26 cellular contexts compared by ENCODE assay signal in the genomic region with DNA sequence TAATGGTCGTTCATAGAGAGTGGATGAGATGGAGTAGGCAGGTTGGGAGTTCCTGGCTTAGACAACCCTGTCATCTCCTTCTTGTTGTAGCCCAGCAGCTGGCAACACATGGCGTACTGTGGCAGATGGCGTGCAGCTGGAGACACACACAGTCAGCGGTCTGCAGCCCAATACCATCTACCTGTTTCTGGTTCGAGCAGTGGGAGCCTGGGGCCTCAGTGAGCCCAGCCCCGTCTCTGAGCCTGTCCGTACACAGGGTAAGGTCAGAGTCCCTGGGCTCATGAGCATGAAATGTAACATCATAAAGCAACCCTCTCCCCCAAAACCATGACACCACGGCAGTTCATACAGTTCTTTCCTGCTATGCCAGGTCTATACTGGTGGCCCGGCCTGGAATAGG. TPM values are rescaled to one million over a fixed set of nuclear protein-coding genes. Genes with fewer than 3 reads are reported as not detected.
DNase-seq lines count a peak whose midpoint lies in the region; ATAC-seq and TF ChIP-seq lines count a peak whose summit lies in the region.
"Had no signal": no experiment of that assay in that cellular context is flagged by ENCODE, and none has a peak within 500 bp of the region (broad histone marks: within the 10 kb centered on the region; RNA-seq: fewer than 3 reads in every experiment).

No MANE protein-coding gene starts in this region.

- no peak overlapping the region for H3K9ac ChIP-seq in endodermal cell (ENCODE audit: extremely low read depth, low read length, poor library complexity, severe bottlenecking)
- H3K9ac ChIP-seq: BLaER1 treated with 17β-estradiol and CSF1 and Interleukin-3, amounts not matched to agents 10 nM and 100 nM had no signal

- H3K4me3 Mint-ChIP-seq in endodermal cell, result no peak overlapping the region
- H3K4me3 Mint-ChIP-seq: CD8-positive, alpha-beta T cell; H9; HFFc6 had no signal

- TF ChIP-seq EP300 in sigmoid colon (IDR thresholded peaks at IDR 0.05), result no peak

- no peaks in the 10 kb centered on the region for H3K9me3 Mint-ChIP-seq in endodermal cell
- H3K9me3 Mint-ChIP-seq: CD8-positive, alpha-beta T cell; HFFc6 had no signal

- H3K27me3 ChIP-seq in right atrium auricular region (peaks cover 0 to 14% of the 10 kb centered on the region in 2 donors), endodermal cell (ENCODE audit: control insufficient read depth, insufficient read depth, low read length, poor library complexity, severe bottlenecking) (peaks cover 79% of the 10 kb centered on the region), sigmoid colon (peaks cover 10 to 51% (median 42%) of the 10 kb centered on the region in 3 donors)

- no peaks in the 10 kb centered on the region for H3K9me3 ChIP-seq in right atrium auricular region
- H3K9me3 ChIP-seq in endodermal cell (ENCODE audit: control insufficient read depth, low read length), result no peaks in the 10 kb centered on the region
- H3K9me3 ChIP-seq in sigmoid colon, result no peaks in the 10 kb centered on the region
- H3K9me3 ChIP-seq: MG63, Peyer's patch had no signal

- no peak overlapping the region for H3K27ac Mint-ChIP-seq in endodermal cell
- H3K27ac Mint-ChIP-seq: CD8-positive, alpha-beta T cell; H9; HFFc6 had no signal

- intact Hi-C loops in left ventricle myocardium superior (cut with micrococcal nuclease) (no loop called here), sigmoid colon (cut with DNase I) (loop anchor here (10.0 kb wide), 1 partner anchor 199 kb away; a partner anchor contains a TSS)

- DNase-seq in DMS53 (lab: John Stamatoyannopoulos, UW), result peak; percentile 18
- no peak for DNase-seq in DMS53 treated with DMSO at 0.1 percent for 48 hours (lab: John Stamatoyannopoulos, UW; ENCODE audit: unreplicated experiment)
- DNase-seq in left ventricle myocardium superior, result peak; percentile 28
- no peak for DNase-seq in right atrium auricular region (ENCODE audit: low spot score)
- peak; percentile 37 for DNase-seq in endodermal cell
- DNase-seq in sigmoid colon, result peak; percentile 35
- no peak for DNase-seq in NCI-H2227 treated with DMSO at 0.1 percent for 48 hours (lab: John Stamatoyannopoulos, UW)
- DNase-seq: ACHN, Calu3, DMS79, H9, HFFc6, MG63, NCI-H1092, NCI-H1436, NCI-H2081 treated with DMSO at 0.1 percent for 48 hours, NCI-H69 had no signal

- ATAC-seq in left ventricle myocardium superior (no peak), HG03135 (IDR thresholded peaks at IDR 0.05; ENCODE audit: unreplicated experiment) (no peak)
- ATAC-seq: CD8-positive, alpha-beta T cell; HepG2; K562 had no signal

- H3K4me3 ChIP-seq in right atrium auricular region (no peak overlapping the region), endodermal cell (ENCODE audit: low read length) (no peak overlapping the region), sigmoid colon (no peak overlapping the region)
- H3K4me3 ChIP-seq: BLaER1 treated with 17β-estradiol and CSF1 and Interleukin-3, amounts not matched to agents 10 nM and 100 nM; K562; MG63; Peyer's patch had no signal

- no peak for TF ChIP-seq POLR2A in sigmoid colon (IDR thresholded peaks at IDR 0.05)

- 86 to 91% methylated on average over 6 to 9 of the region's 9 CpGs for WGBS in endodermal cell (ENCODE audit: insufficient coverage in 1 of 2, insufficient read length in 1 of 2), 2 experiments
- 85 to 86% methylated on average over 9 of the region's 9 CpGs for WGBS in sigmoid colon, 2 donors

- H3K4me1 ChIP-seq in right atrium auricular region, result peaks cover 0 to 21% of the 10 kb centered on the region in 2 donors
- no peaks in the 10 kb centered on the region for H3K4me1 ChIP-seq in endodermal cell (ENCODE audit: control insufficient read depth, insufficient read depth, low read length)
- H3K4me1 ChIP-seq in sigmoid colon, result peaks cover 0 to 24% (median 14%) of the 10 kb centered on the region in 4 donors

- no peaks in the 10 kb centered on the region for H3K36me3 Mint-ChIP-seq in endodermal cell (ENCODE audit: low read depth)
- H3K36me3 Mint-ChIP-seq: CD8-positive, alpha-beta T cell had no signal

- peaks cover 78% of the 10 kb centered on the region for H3K27me3 Mint-ChIP-seq in endodermal cell (ENCODE audit: insufficient read depth)

- no peaks in the 10 kb centered on the region for H3K36me3 ChIP-seq in right atrium auricular region
- no peaks in the 10 kb centered on the region for H3K36me3 ChIP-seq in endodermal cell (ENCODE audit: control insufficient read depth, insufficient read depth, low read length)
- H3K36me3 ChIP-seq in sigmoid colon, result no peaks in the 10 kb centered on the region
- H3K36me3 ChIP-seq: BLaER1 treated with 17β-estradiol and CSF1 and Interleukin-3, amounts not matched to agents 10 nM and 100 nM; MG63; Peyer's patch had no signal

- peaks cover 12% of the 10 kb centered on the region for H3K4me1 Mint-ChIP-seq in endodermal cell

- no peak for TF ChIP-seq CTCF in right atrium auricular region (IDR thresholded peaks at IDR 0.05)
- TF ChIP-seq CTCF in endodermal cell (conservative IDR thresholded peaks at IDR 0.05), result no peak
- no peak for TF ChIP-seq CTCF in sigmoid colon (IDR thresholded peaks at IDR 0.05)

- H3K27ac ChIP-seq in right atrium auricular region (no peak overlapping the region), endodermal cell (ENCODE audit: low read depth, low read length) (no peak overlapping the region), sigmoid colon (no peak overlapping the region)
- H3K27ac ChIP-seq: 22Rv1; BLaER1 treated with 17β-estradiol and CSF1 and Interleukin-3, amounts not matched to agents 10 nM and 100 nM; Peyer's patch had no signal

RNA-seq across cellular contexts. Expression of a gene that starts 8.7 kb away (rescaled TPM):
- total RNA-seq in left ventricle myocardium superior, result 4.5 TPM
- 10 to 100 TPM in 1 of 2 donors, 1 to 10 TPM in 1; 6.4 to 10.1 TPM for total RNA-seq in right atrium auricular region
- 10 to 100 TPM; 15.3 to 16.2 TPM for total RNA-seq in endodermal cell
- 115 TPM for polyA plus RNA-seq in endodermal cell (2013, experiment 1 of 2)
- 77.1 TPM for polyA plus RNA-seq in endodermal cell (2013, experiment 2 of 2)
- 10 to 100 TPM in 2 of 4 donors, 1 to 10 TPM in 2; 9.1 to 37.7 (median 10.1) TPM for total RNA-seq in sigmoid colon
- 1 to 10 TPM; 1.6 to 7.8 (median 2.4) TPM for polyA plus RNA-seq in sigmoid colon

RNA-seq across cellular contexts. Expression of a gene that starts 23.7 kb away (rescaled TPM):
- total RNA-seq in left ventricle myocardium superior, result 27.6 TPM
- total RNA-seq in right atrium auricular region, result 10 to 100 TPM; 16.2 to 21.6 TPM
- under 1 TPM in 1 of 2 donors, not detected in 1; 0.59 TPM for total RNA-seq in endodermal cell
- 0.04 TPM for polyA plus RNA-seq in endodermal cell (2013, experiment 1 of 2)
- not detected for polyA plus RNA-seq in endodermal cell (2013, experiment 2 of 2)
- 10 to 100 TPM in 2 of 4 donors, 1 to 10 TPM in 2; 8.1 to 13.8 (median 11.0) TPM for total RNA-seq in sigmoid colon
- 1 to 10 TPM in 2 of 3 donors, under 1 TPM in 1; 0.46 to 6.2 (median 1.2) TPM for polyA plus RNA-seq in sigmoid colon
- total RNA-seq: Calu3; CD8-positive, alpha-beta T cell; H9; K562; NCI-H460 had no signal
- polyA plus RNA-seq: K562 had no signal

RNA-seq across cellular contexts. Expression of a gene that starts 45.1 kb away (rescaled TPM):
- not detected for total RNA-seq in left ventricle myocardium superior
- total RNA-seq in right atrium auricular region, result not detected
- not detected for total RNA-seq in endodermal cell
- not detected for polyA plus RNA-seq in endodermal cell (2013, experiment 1 of 2)
- not detected for polyA plus RNA-seq in endodermal cell (2013, experiment 2 of 2)
- not detected for total RNA-seq in sigmoid colon
- under 1 TPM in 1 of 3 donors, not detected in 2; 0.04 TPM for polyA plus RNA-seq in sigmoid colon
- total RNA-seq: Calu3; CD8-positive, alpha-beta T cell; H9; HepG2; HFFc6; K562; LHCN-M2; NCI-H460; Peyer's patch had no signal
- polyA plus RNA-seq: HepG2, K562 had no signal

Comparison
In these comparisons a context has a peak if more than half of its experiments do, and no peak if none do; other contexts are left out.
1. DNase-seq: peak in DMS53 (single experiment), left ventricle myocardium superior (single experiment), endodermal cell (single experiment) and sigmoid colon (single experiment); none in DMS53 treated with DMSO at 0.1 percent for 48 hours (single experiment), right atrium auricular region (single experiment) and NCI-H2227 treated with DMSO at 0.1 percent for 48 hours (single experiment).
2. RNA of a gene that starts 23.7 kb away (total RNA-seq): 27.6 TPM in left ventricle myocardium superior (single experiment), 16.2 to 21.6 TPM in right atrium auricular region and 8.1 to 13.8 TPM in sigmoid colon; 0.59 TPM in endodermal cell; every median in the first group is over 4 times any median in the second.